ENCODE assay signal across 31 cellular contexts in genomic region chr6:154806804-154807203, GRCh38.
DNase-seq lines count a peak whose midpoint lies in the region; ATAC-seq and TF ChIP-seq lines count a peak whose summit lies in the region.
"Had no signal": no experiment of that assay in that cellular context is flagged by ENCODE, and none has a peak within 500 bp of the region (broad histone marks: within the 10 kb centered on the region; RNA-seq: fewer than 3 reads in every experiment).

No MANE protein-coding gene starts in this region.

- peaks cover 2% of the 10 kb centered on the region for H3K9me3 Mint-ChIP-seq in activated CD4-positive, alpha-beta T cell treated with anti-CD3 and anti-CD28 coated beads for 36 hours (ENCODE audit: low read depth)
- no peaks in the 10 kb centered on the region for H3K9me3 Mint-ChIP-seq in activated T-helper 17 cell treated with anti-CD3 and anti-CD28 coated beads, Interleukin-2, amount 50 U/mL, for 72 hours
- H3K9me3 Mint-ChIP-seq: activated naive CD8-positive, alpha-beta T cell treated with anti-CD3 and anti-CD28 coated beads, Interleukin-2, amount 50 U/mL, for 24 hours had no signal

- no peak for DNase-seq in activated CD4-positive, alpha-beta T cell treated with anti-CD3 and anti-CD28 coated beads for 36 hours
- no peak for DNase-seq in activated CD4-positive, alpha-beta T cell treated with anti-CD3 and anti-CD28 coated beads, Interleukin-2, amount 50 U/mL, for 4 hours
- DNase-seq in fibroblast of mammary gland (ENCODE audit: low read depth) (peak; percentile 18), DMS 273 (lab: John Stamatoyannopoulos, UW; ENCODE audit: unreplicated experiment) (no peak), NCI-H1105 (lab: John Stamatoyannopoulos, UW) (no peak)
- DNase-seq in activated CD4-positive, alpha-beta T cell treated with anti-CD3 and anti-CD28 coated beads for 1 hour = no peak
- DNase-seq: 8988T; activated CD4-positive, alpha-beta memory T cell treated with anti-CD3 and anti-CD28 coated beads, Interleukin-2, amount 10 ng/mL, durations not matched to agents 7 days and 5 days; activated effector memory CD4-positive, alpha-beta T cell treated with anti-CD3 and anti-CD28 coated beads, Interleukin-2, amount 50 U/mL, for 16 hours; activated naive CD8-positive, alpha-beta T cell treated with anti-CD3 and anti-CD28 coated beads, Interleukin-2, amount 50 U/mL, for 24 hours; brain microvascular endothelial cell; CD8-positive, alpha-beta T cell; effector CD4-positive, alpha-beta T cell; heart left ventricle; kidney glomerular epithelial cell; lower lobe of right lung; MG63; NCI-H2029; NCI-H2227 treated with DMSO at 0.1 percent for 48 hours; Peyer's patch; sigmoid colon; SJCRH30; stimulated activated CD4-positive, alpha-beta T cell treated with anti-CD3 and anti-CD28 coated beads, Interleukin-15, amount 100 ng/mL, for 24 hours; stimulated activated naive CD4-positive, alpha-beta T cell treated with Interleukin-2 at 50 U/mL for 16 hours; T-helper 1 cell; tibial artery had no signal

- H3K36me3 Mint-ChIP-seq in activated CD4-positive, alpha-beta T cell treated with anti-CD3 and anti-CD28 coated beads for 36 hours (ENCODE audit: low read depth) = peaks cover 51% of the 10 kb centered on the region
- H3K36me3 Mint-ChIP-seq in activated T-helper 17 cell treated with anti-CD3 and anti-CD28 coated beads, Interleukin-2, amount 50 U/mL, for 72 hours (ENCODE audit: low read depth) = peaks cover 90% of the 10 kb centered on the region

- H3K4me1 ChIP-seq in skeletal muscle satellite cell (ENCODE audit: control insufficient read depth, insufficient read depth, low read length) = peaks cover 11% of the 10 kb centered on the region
- H3K4me1 ChIP-seq: foreskin keratinocyte, lower lobe of right lung, Peyer's patch, sigmoid colon, SJCRH30 had no signal

- no peak for TF ChIP-seq CTCF in fibroblast of mammary gland (conservative IDR thresholded peaks at IDR 0.05; ENCODE audit: control insufficient read depth, insufficient read depth, low read depth, low read length)

- intact Hi-C loops in activated CD4-positive, alpha-beta T cell treated with anti-CD3 and anti-CD28 coated beads for 36 hours (cut with DNase I, micrococcal nuclease) = loop anchor here in 1 of 2 experiments (10.0 kb wide), 1 partner anchor 652 kb away; no protein-coding TSS in a partner anchor

- peak overlapping the region; percentile 21 for H3K9ac ChIP-seq in skeletal muscle satellite cell (ENCODE audit: low read depth, low read length)

- no peaks in the 10 kb centered on the region for H3K27me3 Mint-ChIP-seq in activated CD4-positive, alpha-beta T cell treated with anti-CD3 and anti-CD28 coated beads for 36 hours
- H3K27me3 Mint-ChIP-seq in activated T-helper 17 cell treated with anti-CD3 and anti-CD28 coated beads, Interleukin-2, amount 50 U/mL, for 72 hours = no peaks in the 10 kb centered on the region
- H3K27me3 Mint-ChIP-seq: activated CD4-positive, alpha-beta memory T cell treated with anti-CD3 and anti-CD28 coated beads, Interleukin-2, amount 10 ng/mL, durations not matched to agents 7 days and 5 days; activated naive CD8-positive, alpha-beta T cell treated with anti-CD3 and anti-CD28 coated beads, Interleukin-2, amount 50 U/mL, for 24 hours; progenitor cell of endocrine pancreas had no signal

- H3K4me1 Mint-ChIP-seq in activated CD4-positive, alpha-beta T cell treated with anti-CD3 and anti-CD28 coated beads for 36 hours = no peaks in the 10 kb centered on the region
- no peaks in the 10 kb centered on the region for H3K4me1 Mint-ChIP-seq in activated T-helper 17 cell treated with anti-CD3 and anti-CD28 coated beads, Interleukin-2, amount 50 U/mL, for 72 hours
- H3K4me1 Mint-ChIP-seq: activated CD4-positive, alpha-beta memory T cell treated with anti-CD3 and anti-CD28 coated beads, Interleukin-2, amount 10 ng/mL, durations not matched to agents 7 days and 5 days; activated naive CD8-positive, alpha-beta T cell treated with anti-CD3 and anti-CD28 coated beads, Interleukin-2, amount 50 U/mL, for 24 hours had no signal

- peaks cover 65% of the 10 kb centered on the region for H3K36me3 ChIP-seq in skeletal muscle satellite cell (ENCODE audit: insufficient read depth, low read length)

- no peak for ATAC-seq in activated CD4-positive, alpha-beta T cell treated with anti-CD3 and anti-CD28 coated beads for 36 hours
- ATAC-seq in activated T-helper 17 cell treated with anti-CD3 and anti-CD28 coated beads, Interleukin-2, amount 50 U/mL, for 72 hours (replicated peaks) = no peak
- ATAC-seq: activated naive CD8-positive, alpha-beta T cell treated with anti-CD3 and anti-CD28 coated beads, Interleukin-2, amount 50 U/mL, for 24 hours; CD8-positive, alpha-beta T cell; foreskin keratinocyte; heart left ventricle; K562; lower lobe of right lung had no signal

- CTCF ChIA-PET in activated CD4-positive, alpha-beta T cell treated with anti-CD3 and anti-CD28 coated beads for 36 hours (lab: Charles Lee) = interaction anchor here (1.3 to 9.3 kb wide), 7 partner anchors 9 to 131 kb away, joined by 3 to 133 read pairs (median 3); no protein-coding TSS in a partner anchor

- POLR2A ChIA-PET in activated CD4-positive, alpha-beta T cell treated with anti-CD3 and anti-CD28 coated beads for 36 hours (lab: Charles Lee) = interaction anchor here (0.7 kb wide), 1 partner anchor 63 kb away, joined by 4 read pairs; no protein-coding TSS in a partner anchor

- H3K27ac Mint-ChIP-seq in activated CD4-positive, alpha-beta T cell treated with anti-CD3 and anti-CD28 coated beads for 36 hours = peak overlapping the region; percentile 24
- H3K27ac Mint-ChIP-seq in activated T-helper 17 cell treated with anti-CD3 and anti-CD28 coated beads, Interleukin-2, amount 50 U/mL, for 72 hours = peak overlapping the region; percentile 6
- H3K27ac Mint-ChIP-seq: activated CD4-positive, alpha-beta memory T cell treated with anti-CD3 and anti-CD28 coated beads, Interleukin-2, amount 10 ng/mL, durations not matched to agents 7 days and 5 days; activated naive CD8-positive, alpha-beta T cell treated with anti-CD3 and anti-CD28 coated beads, Interleukin-2, amount 50 U/mL, for 24 hours; CD8-positive, alpha-beta T cell; progenitor cell of endocrine pancreas had no signal

- H3K4me3 ChIP-seq in fibroblast of mammary gland (ENCODE audit: control insufficient read depth, low read depth, low read length) (no peak overlapping the region), skeletal muscle satellite cell (ENCODE audit: low read length) (no peak overlapping the region)
- H3K4me3 ChIP-seq: heart left ventricle, K562, lower lobe of right lung, MG63, Peyer's patch, sigmoid colon, SJCRH30, tibial artery had no signal

- no peak overlapping the region for H3K4me2 ChIP-seq in skeletal muscle satellite cell (ENCODE audit: low read length)

- H3K9me3 ChIP-seq in skeletal muscle satellite cell (replicated peaks; ENCODE audit: low read length) = no peaks in the 10 kb centered on the region
- H3K9me3 ChIP-seq: heart left ventricle, lower lobe of right lung, MG63, Peyer's patch, sigmoid colon, SJCRH30, tibial artery had no signal

- H3K27me3 ChIP-seq in skeletal muscle satellite cell (ENCODE audit: control insufficient read depth, insufficient read depth, low read length) = no peaks in the 10 kb centered on the region
- H3K27me3 ChIP-seq: brain microvascular endothelial cell, foreskin keratinocyte, heart left ventricle, MG63, Peyer's patch, sigmoid colon, SJCRH30, tibial artery had no signal

- no peak overlapping the region for H3K4me3 Mint-ChIP-seq in activated CD4-positive, alpha-beta T cell treated with anti-CD3 and anti-CD28 coated beads for 36 hours
- H3K4me3 Mint-ChIP-seq in activated T-helper 17 cell treated with anti-CD3 and anti-CD28 coated beads, Interleukin-2, amount 50 U/mL, for 72 hours = no peak overlapping the region
- H3K4me3 Mint-ChIP-seq: activated CD4-positive, alpha-beta memory T cell treated with anti-CD3 and anti-CD28 coated beads, Interleukin-2, amount 10 ng/mL, durations not matched to agents 7 days and 5 days; activated naive CD8-positive, alpha-beta T cell treated with anti-CD3 and anti-CD28 coated beads, Interleukin-2, amount 50 U/mL, for 24 hours; CD8-positive, alpha-beta T cell had no signal
